1 cellular context compared by ENCODE assay signal in the genomic region with DNA sequence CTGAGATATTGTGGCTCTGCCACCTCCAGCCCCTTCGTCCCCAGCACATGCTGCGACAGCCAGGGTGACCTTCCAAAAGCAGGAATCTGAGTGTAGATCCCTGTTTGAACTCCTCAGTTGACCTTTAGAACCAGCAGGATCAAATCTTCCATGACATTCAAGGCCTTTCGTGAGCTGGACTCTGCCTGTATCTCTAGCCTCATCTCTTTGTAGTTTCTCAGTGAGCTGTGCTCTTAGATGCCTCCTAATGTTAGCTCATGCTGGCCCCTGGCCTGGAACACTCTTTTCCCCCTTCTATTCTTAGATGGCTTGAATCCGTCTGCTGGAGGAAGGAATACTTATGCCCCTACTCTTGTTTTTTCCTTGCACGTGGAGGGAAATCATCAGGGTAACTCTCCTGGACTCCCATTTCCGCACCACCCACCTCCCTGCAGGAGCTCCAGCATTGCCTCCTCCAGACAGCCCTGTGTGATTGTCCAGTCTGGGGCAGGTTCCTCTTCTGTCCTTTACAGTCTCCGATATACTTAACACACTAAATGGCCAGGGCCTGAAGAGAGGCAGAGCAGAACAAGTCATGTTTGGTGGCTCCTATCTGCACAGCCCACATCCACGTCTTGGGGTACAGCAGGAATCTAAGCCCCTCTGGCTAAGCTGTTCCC.
TF ChIP-seq lines count a peak whose summit lies in the region.

No MANE protein-coding gene starts in this region.

TF ChIP-seq in HepG2, 621 proteins besides CTCF, POLR2A, EP300 and RAD21 (continues in another document):
- TF ChIP-seq ZNF7 (CRISPR knock-in tag; IDR thresholded peaks at IDR 0.05) (peak; percentile 86), ZNF790 (CRISPR knock-in tag; IDR thresholded peaks at IDR 0.05; ENCODE audit: borderline replicate concordance) (no peak), NR2F6 (IDR thresholded peaks at IDR 0.05) (peak; percentile 42), NR2F6 (CRISPR knock-in tag; IDR thresholded peaks at IDR 0.05) (no peak; the same call in 1 of the 2 replicates), STAG1 (CRISPR knock-in tag; IDR thresholded peaks at IDR 0.05) (no peak), MEF2D (CRISPR knock-in tag; IDR thresholded peaks at IDR 0.05) (no peak), ZNF782 (CRISPR knock-in tag; IDR thresholded peaks at IDR 0.05; ENCODE audit: borderline replicate concordance) (no peak), ARNTL (CRISPR knock-in tag; IDR thresholded peaks at IDR 0.05) (no peak), ATF7-NPFF (CRISPR knock-in tag; IDR thresholded peaks at IDR 0.05; ENCODE audit: low read depth) (no peak), HOXD1 (CRISPR knock-in tag; IDR thresholded peaks at IDR 0.05) (no peak), NR1H2 (CRISPR knock-in tag; IDR thresholded peaks at IDR 0.05; ENCODE audit: borderline replicate concordance, low read depth) (no peak), SOX13 (IDR thresholded peaks at IDR 0.05) (no peak), SOX13 (CRISPR knock-in tag; conservative IDR thresholded peaks at IDR 0.05 in 1 of 2, IDR thresholded peaks at IDR 0.05 in 1 of 2) (0 out of 4 replicates have a peak, but pooled peaks of 1 of the 2 experiments have one; percentile 18), RARA (CRISPR knock-in tag; IDR thresholded peaks at IDR 0.05) (peak; percentile 26; the same call in 1 of the 2 replicates), TSC22D2 (CRISPR knock-in tag; IDR thresholded peaks at IDR 0.05; ENCODE audit: borderline replicate concordance) (no peak), JDP2 (CRISPR knock-in tag; IDR thresholded peaks at IDR 0.05; ENCODE audit: borderline replicate concordance) (no peak), KAT8 (CRISPR knock-in tag; IDR thresholded peaks at IDR 0.05) (no peak), ZNF780A (CRISPR knock-in tag; IDR thresholded peaks at IDR 0.05) (no peak), ZNF44 (CRISPR knock-in tag; IDR thresholded peaks at IDR 0.05) (no peak), ARID2 (CRISPR knock-in tag; IDR thresholded peaks at IDR 0.05; ENCODE audit: borderline replicate concordance) (no peak), TEAD3 (CRISPR knock-in tag; optimal IDR thresholded peaks at IDR 0.05; ENCODE audit: borderline replicate concordance) (peak; percentile 28), HNF4A (CRISPR knock-in tag; IDR thresholded peaks at IDR 0.05) (peak; percentile 69), SATB2 (CRISPR knock-in tag; IDR thresholded peaks at IDR 0.05) (no peak), HNF4G (IDR thresholded peaks at IDR 0.05; ENCODE audit: borderline replicate concordance, low read depth, low read length) (peak; percentile 51), HNF4G (CRISPR knock-in tag; IDR thresholded peaks at IDR 0.05; ENCODE audit: borderline replicate concordance, low read depth) (0 out of 2 replicates have a peak, but pooled peaks have one; percentile 12), ZNF180 (CRISPR knock-in tag; IDR thresholded peaks at IDR 0.05; ENCODE audit: borderline replicate concordance, low read depth) (no peak), TGIF2 (CRISPR knock-in tag; IDR thresholded peaks at IDR 0.05) (no peak), ATF7 (IDR thresholded peaks at IDR 0.05) (no peak), ATF7 (CRISPR knock-in tag; IDR thresholded peaks at IDR 0.05) (no peak), PITX1 (CRISPR knock-in tag; IDR thresholded peaks at IDR 0.05) (0 out of 2 replicates have a peak, but pooled peaks have one; percentile 20), ZNF501 (CRISPR knock-in tag; IDR thresholded peaks at IDR 0.05) (no peak), FOXA1 (IDR thresholded peaks at IDR 0.05) (no peak), FOXA1 (CRISPR knock-in tag; IDR thresholded peaks at IDR 0.05) (no peak), NFKBIZ (CRISPR knock-in tag; IDR thresholded peaks at IDR 0.05) (no peak), XBP1 (CRISPR knock-in tag; IDR thresholded peaks at IDR 0.05) (no peak)
- TF ChIP-seq, protein P1, sequence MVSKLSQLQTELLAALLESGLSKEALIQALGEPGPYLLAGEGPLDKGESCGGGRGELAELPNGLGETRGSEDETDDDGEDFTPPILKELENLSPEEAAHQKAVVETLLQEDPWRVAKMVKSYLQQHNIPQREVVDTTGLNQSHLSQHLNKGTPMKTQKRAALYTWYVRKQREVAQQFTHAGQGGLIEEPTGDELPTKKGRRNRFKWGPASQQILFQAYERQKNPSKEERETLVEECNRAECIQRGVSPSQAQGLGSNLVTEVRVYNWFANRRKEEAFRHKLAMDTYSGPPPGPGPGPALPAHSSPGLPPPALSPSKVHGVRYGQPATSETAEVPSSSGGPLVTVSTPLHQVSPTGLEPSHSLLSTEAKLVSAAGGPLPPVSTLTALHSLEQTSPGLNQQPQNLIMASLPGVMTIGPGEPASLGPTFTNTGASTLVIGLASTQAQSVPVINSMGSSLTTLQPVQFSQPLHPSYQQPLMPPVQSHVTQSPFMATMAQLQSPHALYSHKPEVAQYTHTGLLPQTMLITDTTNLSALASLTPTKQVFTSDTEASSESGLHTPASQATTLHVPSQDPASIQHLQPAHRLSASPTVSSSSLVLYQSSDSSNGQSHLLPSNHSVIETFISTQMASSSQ (IDR thresholded peaks at IDR 0.05; ENCODE audit: low read depth): no peak
- TF ChIP-seq, protein P1 (CRISPR knock-in tag; IDR thresholded peaks at IDR 0.05; ENCODE audit: borderline replicate concordance): no peak
- TF ChIP-seq, protein P2, sequence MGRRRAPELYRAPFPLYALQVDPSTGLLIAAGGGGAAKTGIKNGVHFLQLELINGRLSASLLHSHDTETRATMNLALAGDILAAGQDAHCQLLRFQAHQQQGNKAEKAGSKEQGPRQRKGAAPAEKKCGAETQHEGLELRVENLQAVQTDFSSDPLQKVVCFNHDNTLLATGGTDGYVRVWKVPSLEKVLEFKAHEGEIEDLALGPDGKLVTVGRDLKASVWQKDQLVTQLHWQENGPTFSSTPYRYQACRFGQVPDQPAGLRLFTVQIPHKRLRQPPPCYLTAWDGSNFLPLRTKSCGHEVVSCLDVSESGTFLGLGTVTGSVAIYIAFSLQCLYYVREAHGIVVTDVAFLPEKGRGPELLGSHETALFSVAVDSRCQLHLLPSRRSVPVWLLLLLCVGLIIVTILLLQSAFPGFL (CRISPR knock-in tag; IDR thresholded peaks at IDR 0.05): no peak
- TF ChIP-seq, protein P3, sequence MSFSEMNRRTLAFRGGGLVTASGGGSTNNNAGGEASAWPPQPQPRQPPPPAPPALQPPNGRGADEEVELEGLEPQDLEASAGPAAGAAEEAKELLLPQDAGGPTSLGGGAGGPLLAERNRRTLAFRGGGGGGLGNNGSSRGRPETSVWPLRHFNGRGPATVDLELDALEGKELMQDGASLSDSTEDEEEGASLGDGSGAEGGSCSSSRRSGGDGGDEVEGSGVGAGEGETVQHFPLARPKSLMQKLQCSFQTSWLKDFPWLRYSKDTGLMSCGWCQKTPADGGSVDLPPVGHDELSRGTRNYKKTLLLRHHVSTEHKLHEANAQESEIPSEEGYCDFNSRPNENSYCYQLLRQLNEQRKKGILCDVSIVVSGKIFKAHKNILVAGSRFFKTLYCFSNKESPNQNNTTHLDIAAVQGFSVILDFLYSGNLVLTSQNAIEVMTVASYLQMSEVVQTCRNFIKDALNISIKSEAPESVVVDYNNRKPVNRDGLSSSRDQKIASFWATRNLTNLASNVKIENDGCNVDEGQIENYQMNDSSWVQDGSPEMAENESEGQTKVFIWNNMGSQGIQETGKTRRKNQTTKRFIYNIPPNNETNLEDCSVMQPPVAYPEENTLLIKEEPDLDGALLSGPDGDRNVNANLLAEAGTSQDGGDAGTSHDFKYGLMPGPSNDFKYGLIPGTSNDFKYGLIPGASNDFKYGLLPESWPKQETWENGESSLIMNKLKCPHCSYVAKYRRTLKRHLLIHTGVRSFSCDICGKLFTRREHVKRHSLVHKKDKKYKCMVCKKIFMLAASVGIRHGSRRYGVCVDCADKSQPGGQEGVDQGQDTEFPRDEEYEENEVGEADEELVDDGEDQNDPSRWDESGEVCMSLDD (CRISPR knock-in tag; IDR thresholded peaks at IDR 0.05; ENCODE audit: borderline replicate concordance): no peak
- TF ChIP-seq, protein P4, sequence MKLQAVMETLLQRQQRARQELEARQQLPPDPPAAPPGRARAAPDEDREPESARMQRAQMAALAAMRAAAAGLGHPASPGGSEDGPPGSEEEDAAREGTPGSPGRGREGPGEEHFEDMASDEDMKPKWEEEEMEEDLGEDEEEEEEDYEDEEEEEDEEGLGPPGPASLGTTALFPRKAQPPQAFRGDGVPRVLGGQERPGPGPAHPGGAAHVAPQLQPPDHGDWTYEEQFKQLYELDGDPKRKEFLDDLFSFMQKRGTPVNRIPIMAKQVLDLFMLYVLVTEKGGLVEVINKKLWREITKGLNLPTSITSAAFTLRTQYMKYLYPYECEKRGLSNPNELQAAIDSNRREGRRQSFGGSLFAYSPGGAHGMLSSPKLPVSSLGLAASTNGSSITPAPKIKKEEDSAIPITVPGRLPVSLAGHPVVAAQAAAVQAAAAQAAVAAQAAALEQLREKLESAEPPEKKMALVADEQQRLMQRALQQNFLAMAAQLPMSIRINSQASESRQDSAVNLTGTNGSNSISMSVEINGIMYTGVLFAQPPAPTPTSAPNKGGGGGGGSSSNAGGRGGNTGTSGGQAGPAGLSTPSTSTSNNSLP (IDR thresholded peaks at IDR 0.05; ENCODE audit: low read depth, low read length): no peak
- TF ChIP-seq, protein P5, sequence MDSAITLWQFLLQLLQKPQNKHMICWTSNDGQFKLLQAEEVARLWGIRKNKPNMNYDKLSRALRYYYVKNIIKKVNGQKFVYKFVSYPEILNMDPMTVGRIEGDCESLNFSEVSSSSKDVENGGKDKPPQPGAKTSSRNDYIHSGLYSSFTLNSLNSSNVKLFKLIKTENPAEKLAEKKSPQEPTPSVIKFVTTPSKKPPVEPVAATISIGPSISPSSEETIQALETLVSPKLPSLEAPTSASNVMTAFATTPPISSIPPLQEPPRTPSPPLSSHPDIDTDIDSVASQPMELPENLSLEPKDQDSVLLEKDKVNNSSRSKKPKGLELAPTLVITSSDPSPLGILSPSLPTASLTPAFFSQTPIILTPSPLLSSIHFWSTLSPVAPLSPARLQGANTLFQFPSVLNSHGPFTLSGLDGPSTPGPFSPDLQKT (CRISPR knock-in tag; IDR thresholded peaks at IDR 0.05; ENCODE audit: borderline replicate concordance): no peak
- TF ChIP-seq, protein P6, sequence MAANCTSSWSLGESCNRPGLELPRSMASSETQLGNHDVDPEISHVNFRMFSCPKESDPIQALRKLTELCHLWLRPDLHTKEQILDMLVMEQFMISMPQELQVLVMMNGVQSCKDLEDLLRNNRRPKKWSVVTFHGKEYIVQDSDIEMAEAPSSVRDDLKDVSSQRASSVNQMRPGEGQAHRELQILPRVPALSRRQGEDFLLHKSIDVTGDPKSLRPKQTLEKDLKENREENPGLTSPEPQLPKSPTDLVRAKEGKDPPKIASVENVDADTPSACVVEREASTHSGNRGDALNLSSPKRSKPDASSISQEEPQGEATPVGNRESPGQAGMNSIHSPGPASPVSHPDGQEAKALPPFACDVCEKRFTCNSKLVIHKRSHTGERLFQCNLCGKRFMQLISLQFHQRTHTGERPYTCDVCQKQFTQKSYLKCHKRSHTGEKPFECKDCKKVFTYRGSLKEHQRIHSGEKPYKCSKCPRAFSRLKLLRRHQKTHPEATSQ (CRISPR knock-in tag; IDR thresholded peaks at IDR 0.05; ENCODE audit: borderline replicate concordance): no peak
- TF ChIP-seq, protein P7, sequence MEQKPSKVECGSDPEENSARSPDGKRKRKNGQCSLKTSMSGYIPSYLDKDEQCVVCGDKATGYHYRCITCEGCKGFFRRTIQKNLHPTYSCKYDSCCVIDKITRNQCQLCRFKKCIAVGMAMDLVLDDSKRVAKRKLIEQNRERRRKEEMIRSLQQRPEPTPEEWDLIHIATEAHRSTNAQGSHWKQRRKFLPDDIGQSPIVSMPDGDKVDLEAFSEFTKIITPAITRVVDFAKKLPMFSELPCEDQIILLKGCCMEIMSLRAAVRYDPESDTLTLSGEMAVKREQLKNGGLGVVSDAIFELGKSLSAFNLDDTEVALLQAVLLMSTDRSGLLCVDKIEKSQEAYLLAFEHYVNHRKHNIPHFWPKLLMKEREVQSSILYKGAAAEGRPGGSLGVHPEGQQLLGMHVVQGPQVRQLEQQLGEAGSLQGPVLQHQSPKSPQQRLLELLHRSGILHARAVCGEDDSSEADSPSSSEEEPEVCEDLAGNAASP (CRISPR knock-in tag; IDR thresholded peaks at IDR 0.05; ENCODE audit: borderline replicate concordance): peak; percentile 75; the same call in 1 of the 2 replicates
- TF ChIP-seq, protein P8, sequence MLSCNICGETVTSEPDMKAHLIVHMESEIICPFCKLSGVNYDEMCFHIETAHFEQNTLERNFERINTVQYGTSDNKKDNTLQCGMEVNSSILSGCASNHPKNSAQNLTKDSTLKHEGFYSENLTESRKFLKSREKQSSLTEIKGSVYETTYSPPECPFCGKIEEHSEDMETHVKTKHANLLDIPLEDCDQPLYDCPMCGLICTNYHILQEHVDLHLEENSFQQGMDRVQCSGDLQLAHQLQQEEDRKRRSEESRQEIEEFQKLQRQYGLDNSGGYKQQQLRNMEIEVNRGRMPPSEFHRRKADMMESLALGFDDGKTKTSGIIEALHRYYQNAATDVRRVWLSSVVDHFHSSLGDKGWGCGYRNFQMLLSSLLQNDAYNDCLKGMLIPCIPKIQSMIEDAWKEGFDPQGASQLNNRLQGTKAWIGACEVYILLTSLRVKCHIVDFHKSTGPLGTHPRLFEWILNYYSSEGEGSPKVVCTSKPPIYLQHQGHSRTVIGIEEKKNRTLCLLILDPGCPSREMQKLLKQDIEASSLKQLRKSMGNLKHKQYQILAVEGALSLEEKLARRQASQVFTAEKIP (CRISPR knock-in tag; IDR thresholded peaks at IDR 0.05; ENCODE audit: borderline replicate concordance): no peak
- TF ChIP-seq, protein P9, sequence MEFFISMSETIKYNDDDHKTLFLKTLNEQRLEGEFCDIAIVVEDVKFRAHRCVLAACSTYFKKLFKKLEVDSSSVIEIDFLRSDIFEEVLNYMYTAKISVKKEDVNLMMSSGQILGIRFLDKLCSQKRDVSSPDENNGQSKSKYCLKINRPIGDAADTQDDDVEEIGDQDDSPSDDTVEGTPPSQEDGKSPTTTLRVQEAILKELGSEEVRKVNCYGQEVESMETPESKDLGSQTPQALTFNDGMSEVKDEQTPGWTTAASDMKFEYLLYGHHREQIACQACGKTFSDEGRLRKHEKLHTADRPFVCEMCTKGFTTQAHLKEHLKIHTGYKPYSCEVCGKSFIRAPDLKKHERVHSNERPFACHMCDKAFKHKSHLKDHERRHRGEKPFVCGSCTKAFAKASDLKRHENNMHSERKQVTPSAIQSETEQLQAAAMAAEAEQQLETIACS (CRISPR knock-in tag; IDR thresholded peaks at IDR 0.05): no peak
